ENCODE assay signal across 1 cellular context in genomic region chr1:151058682-151059341, GRCh38.
A peak's percentile ranks its signal among the peaks of the same experiment; 100 is the strongest.
TF ChIP-seq lines count a peak whose summit lies in the region.

No MANE protein-coding gene starts in this region.

TF ChIP-seq in HepG2, 621 proteins besides CTCF, POLR2A, EP300 and RAD21 (continued from another document):
- no peak for TF ChIP-seq ZNF740 (CRISPR knock-in tag; IDR thresholded peaks at IDR 0.05)
- TF ChIP-seq SRF (IDR thresholded peaks at IDR 0.05; ENCODE audit: low read depth, low read length) = no peak
- no peak for TF ChIP-seq CSRNP1 (CRISPR knock-in tag; IDR thresholded peaks at IDR 0.05)
- TF ChIP-seq TEAD2 (CRISPR knock-in tag; IDR thresholded peaks at IDR 0.05) = no peak
- TF ChIP-seq ZSCAN31 (CRISPR knock-in tag; IDR thresholded peaks at IDR 0.05; ENCODE audit: low read depth) = no peak
- 0 out of 2 replicates have a peak, but pooled peaks have one; percentile 7 for TF ChIP-seq ZNF335 (CRISPR knock-in tag; IDR thresholded peaks at IDR 0.05)
- no peak for TF ChIP-seq SMC3 (IDR thresholded peaks at IDR 0.05; ENCODE audit: low read length)
- no peak for TF ChIP-seq ZNF576 (CRISPR knock-in tag; IDR thresholded peaks at IDR 0.05)
- TF ChIP-seq ZSCAN29 (CRISPR knock-in tag; conservative IDR thresholded peaks at IDR 0.05) = no peak
- no peak for TF ChIP-seq ZNF136 (CRISPR knock-in tag; IDR thresholded peaks at IDR 0.05; ENCODE audit: low read depth)
- TF ChIP-seq WIZ (CRISPR knock-in tag; IDR thresholded peaks at IDR 0.05) = no peak
- TF ChIP-seq PHB2 (IDR thresholded peaks at IDR 0.05; ENCODE audit: partially characterized antibody) = no peak
- no peak for TF ChIP-seq FOSL1 (CRISPR knock-in tag; IDR thresholded peaks at IDR 0.05; ENCODE audit: borderline replicate concordance)
- TF ChIP-seq DMTF1 (CRISPR knock-in tag; IDR thresholded peaks at IDR 0.05) = no peak
- TF ChIP-seq ZNF646 (CRISPR knock-in tag; IDR thresholded peaks at IDR 0.05) = no peak
- TF ChIP-seq EZH2 (conservative IDR thresholded peaks at IDR 0.05; ENCODE audit: low read depth, low read length) = no peak
- peak; percentile 7; the same call in 1 of the 2 replicates for TF ChIP-seq ZNF570 (CRISPR knock-in tag; IDR thresholded peaks at IDR 0.05; ENCODE audit: borderline replicate concordance)
- TF ChIP-seq ZNF430 (CRISPR knock-in tag; IDR thresholded peaks at IDR 0.05) = no peak
- no peak for TF ChIP-seq NR2C2 (CRISPR knock-in tag; IDR thresholded peaks at IDR 0.05; ENCODE audit: borderline replicate concordance)
